Comparison of ENCODE assay signal across 8 cellular contexts in genomic region chr10:73263948-73264347, GRCh38. TPM values are rescaled to one million over a fixed set of nuclear protein-coding genes. Genes with fewer than 3 reads are reported as not detected.
DNase-seq lines count a peak whose midpoint lies in the region; ATAC-seq, FAIRE-seq and TF ChIP-seq lines count a peak whose summit lies in the region.

No MANE protein-coding gene starts in this region.

- H3K23ac ChIP-seq in mesenchymal stem cell (ENCODE audit: low read length in 2 of 2): no peak overlapping the region

- SMC1A ChIA-PET in GM12878 (lab: Charles Lee; ENCODE audit: uncharacterized antibody, unreplicated experiment): interaction anchor here (1.0 to 2.2 kb wide), 7 partner anchors 9 to 517 kb away, joined by 3 to 29 read pairs (median 4); no protein-coding TSS in a partner anchor

- H2AFZ ChIP-seq in GM12878 (ENCODE audit: control insufficient read depth, low read depth, low read length) (peak overlapping the region; percentile 59), mesenchymal stem cell (ENCODE audit: low read depth, low read length) (no peak overlapping the region)

- peaks cover 4% of the 10 kb centered on the region for H3K27me3 Mint-ChIP-seq in Caco-2 (ENCODE audit: insufficient read depth, unreplicated experiment)
- H3K27me3 Mint-ChIP-seq in activated T-cell treated with anti-CD3 and anti-CD28 coated beads, Interleukin-2, amount 50 U/mL, for 24 hours: no peaks in the 10 kb centered on the region
- H3K27me3 Mint-ChIP-seq in activated CD4-positive, alpha-beta T cell treated with anti-CD3 and anti-CD28 coated beads, Interleukin-2, amount 10 ng/mL, durations not matched to agents 24 days and 14 days: peaks cover 14% of the 10 kb centered on the region

- H3K4me2 ChIP-seq in GM12878 (ENCODE audit: control insufficient read depth, insufficient read depth) (no peak overlapping the region), mesenchymal stem cell (ENCODE audit: low read length, poor library complexity, severe bottlenecking) (no peak overlapping the region)

- no peaks in the 10 kb centered on the region for H3K79me1 ChIP-seq in mesenchymal stem cell (replicated peaks; ENCODE audit: low read length, poor library complexity, severe bottlenecking)

- H2BK5ac ChIP-seq in mesenchymal stem cell (ENCODE audit: low read depth, low read length, poor library complexity, severe bottlenecking): no peak overlapping the region

- RAD21 ChIA-PET in GM12878 (lab: Charles Lee; ENCODE audit: unreplicated experiment): interaction anchor here (0.7 to 2.2 kb wide), 2 partner anchors 362 to 380 kb away, joined by 3 to 14 read pairs; no protein-coding TSS in a partner anchor

- H3K4ac ChIP-seq in mesenchymal stem cell (ENCODE audit: low read depth in 1 of 2, low read length in 2 of 2): no peak overlapping the region

- no peaks in the 10 kb centered on the region for H3K4me1 Mint-ChIP-seq in Caco-2 (ENCODE audit: low read depth, unreplicated experiment)
- peaks cover 4% of the 10 kb centered on the region for H3K4me1 Mint-ChIP-seq in activated T-cell treated with anti-CD3 and anti-CD28 coated beads, Interleukin-2, amount 50 U/mL, for 24 hours (ENCODE audit: low read depth)
- H3K4me1 Mint-ChIP-seq in activated CD4-positive, alpha-beta T cell treated with anti-CD3 and anti-CD28 coated beads, Interleukin-2, amount 10 ng/mL, durations not matched to agents 24 days and 14 days: peaks cover 4% of the 10 kb centered on the region

- peak; percentile 75 for FAIRE-seq in GM12878 (lab: Jason Lieb, UNC)

- POLR2A ChIA-PET in Caco-2 (lab: Charles Lee): interaction anchor here (0.6 to 1.4 kb wide), 2 partner anchors 17 to 85 kb away, joined by 4 read pairs; partner anchors contain the start of gene DNAJC9
- POLR2A ChIA-PET in GM12878 (lab: Charles Lee): no interaction called here

- H2BK15ac ChIP-seq in mesenchymal stem cell (ENCODE audit: low read depth, poor library complexity, severe bottlenecking): no peak overlapping the region

- H3K36me3 ChIP-seq in Caco-2 (ENCODE audit: control insufficient read depth, insufficient read depth, low read length) (no peaks in the 10 kb centered on the region; the same call in 1 of the 2 replicates), GM12878 (ENCODE audit: control insufficient read depth in 2 of 2, insufficient read depth in 2 of 2, low read length in 1 of 2) (no peaks in the 10 kb centered on the region), mesenchymal stem cell (ENCODE audit: control insufficient read depth in 1 of 2, insufficient read depth in 2 of 2, low read depth in 1 of 2, low read length in 2 of 2) (no peaks in the 10 kb centered on the region)

- TF ChIP-seq EP300 in Ishikawa (IDR thresholded peaks at IDR 0.05; ENCODE audit: borderline replicate concordance): no peak
- TF ChIP-seq EP300 in GM12878 (IDR thresholded peaks at IDR 0.05; ENCODE audit: borderline replicate concordance in 1 of 2, control insufficient read depth in 1 of 2, low read depth in 2 of 2, low read length in 2 of 2): no peak

- in situ Hi-C loops in GM12878 (cut with MboI): no loop called here

- ATAC-seq in GM12878: peak; percentile 52; the same call in 2 of the 3 replicates

- no peak overlapping the region for H4K91ac ChIP-seq in mesenchymal stem cell (ENCODE audit: low read length)

- TF ChIP-seq CTCF in Caco-2 (IDR thresholded peaks at IDR 0.05; ENCODE audit: insufficient read depth in 1 of 2, low read depth in 1 of 2, low read length in 1 of 2, severe bottlenecking in 1 of 2, unreplicated experiment in 1 of 2): peak; percentile 56 to 77
- peak; percentile 46 to 52 (median 49); a peak in 5 of 6 replicates for TF ChIP-seq CTCF in GM12878 (IDR thresholded peaks at IDR 0.05 in 2 of 3, conservative IDR thresholded peaks at IDR 0.05 in 1 of 3; ENCODE audit: control insufficient read depth in 2 of 3, extremely low read depth in 1 of 3, insufficient read depth in 1 of 3, low read depth in 3 of 3, low read length in 3 of 3)

- H3K27me3 ChIP-seq in Caco-2 (replicated peaks; ENCODE audit: control insufficient read depth, insufficient read depth, low read length): no peaks in the 10 kb centered on the region
- no peaks in the 10 kb centered on the region for H3K27me3 ChIP-seq in GM12878 (replicated peaks in 1 of 2; ENCODE audit: control insufficient read depth in 2 of 2, insufficient read depth in 2 of 2, low read length in 1 of 2)
- no peaks in the 10 kb centered on the region for H3K27me3 ChIP-seq in mesenchymal stem cell (ENCODE audit: control insufficient read depth in 1 of 2, insufficient read depth in 1 of 2, low read length in 2 of 2)

- no peak for TF ChIP-seq POLR2A in GM12878 (IDR thresholded peaks at IDR 0.05; ENCODE audit: low read depth, low read length)

- H3K9me3 Mint-ChIP-seq in Caco-2 (ENCODE audit: unreplicated experiment): peaks cover 5% of the 10 kb centered on the region
- H3K9me3 Mint-ChIP-seq in activated T-cell treated with anti-CD3 and anti-CD28 coated beads, Interleukin-2, amount 50 U/mL, for 24 hours: no peaks in the 10 kb centered on the region
- H3K9me3 Mint-ChIP-seq in activated CD4-positive, alpha-beta T cell treated with anti-CD3 and anti-CD28 coated beads, Interleukin-2, amount 10 ng/mL, durations not matched to agents 24 days and 14 days: no peaks in the 10 kb centered on the region

- TF ChIP-seq RAD21 in Ishikawa (IDR thresholded peaks at IDR 0.05; ENCODE audit: low read depth) (peak; percentile 65), GM12878 (IDR thresholded peaks at IDR 0.05; ENCODE audit: insufficient read depth, low read depth, low read length) (peak; percentile 41)

- CTCF ChIA-PET in Caco-2 (lab: Charles Lee) (interaction anchor here (0.6 to 1.3 kb wide), 6 partner anchors 11 to 1418 kb away, joined by 3 to 8 read pairs (median 6); partner anchors contain the start of gene DNAJC9), GM12878 (lab: Yijun Ruan, JAX) (interaction anchor here (0.8 to 2.5 kb wide), 19 partner anchors 10 to 442 kb away, joined by 3 to 26 read pairs (median 4); partner anchors contain the start of genes CFAP70, MRPS16 and PPP3CB)

- no TSS peak for BruUV-seq in Caco-2 (replicated peaks; lab: Mats Ljungman, UMichigan)
- BruUV-seq in GM12878 (replicated peaks; lab: Mats Ljungman, UMichigan): no TSS peak

- H3K4me1 ChIP-seq in Caco-2: no peaks in the 10 kb centered on the region
- no peaks in the 10 kb centered on the region for H3K4me1 ChIP-seq in GM12878 (ENCODE audit: control insufficient read depth, insufficient read depth, low read length)
- no peaks in the 10 kb centered on the region for H3K4me1 ChIP-seq in mesenchymal stem cell (ENCODE audit: control insufficient read depth, insufficient read depth, low read depth, low read length)

- no peaks in the 10 kb centered on the region for H3K36me3 Mint-ChIP-seq in Caco-2 (ENCODE audit: insufficient read depth, unreplicated experiment)
- no peaks in the 10 kb centered on the region for H3K36me3 Mint-ChIP-seq in activated T-cell treated with anti-CD3 and anti-CD28 coated beads, Interleukin-2, amount 50 U/mL, for 24 hours (ENCODE audit: low read depth)
- H3K36me3 Mint-ChIP-seq in activated CD4-positive, alpha-beta T cell treated with anti-CD3 and anti-CD28 coated beads, Interleukin-2, amount 10 ng/mL, durations not matched to agents 24 days and 14 days (ENCODE audit: low read depth): no peaks in the 10 kb centered on the region

- H3K4me3 ChIP-seq in Caco-2 (ENCODE audit: low read depth, low read length): no peak overlapping the region
- no peak overlapping the region for H3K4me3 ChIP-seq in GM12878
- no peak overlapping the region for H3K4me3 ChIP-seq in mesenchymal stem cell (ENCODE audit: insufficient read depth in 1 of 2, low read depth in 1 of 2, low read length in 2 of 2)

- no peak overlapping the region for H3K27ac ChIP-seq in GM12878 (ENCODE audit: control insufficient read depth, insufficient read depth)
- H3K27ac ChIP-seq in mesenchymal stem cell (ENCODE audit: low read length, poor library complexity, severe bottlenecking): no peak overlapping the region

- DNase-seq in Caco-2 (peak in 1 of 2 experiments; percentile 22), GM12878 (ENCODE audit: low read depth, low spot score) (no peak), mesenchymal stem cell (peak; percentile 26), mesenteric fat pad (ENCODE audit: low spot score) (no peak), SKM-1 treated with dmso at 0.1 percent for 144 hours (lab: John Stamatoyannopoulos, UW; ENCODE audit: unreplicated experiment) (no peak)
- no peak for DNase-seq in activated T-cell treated with anti-CD3 and anti-CD28 coated beads, Interleukin-2, amount 50 U/mL, for 24 hours
- DNase-seq in activated CD4-positive, alpha-beta T cell treated with anti-CD3 and anti-CD28 coated beads, Interleukin-2, amount 10 ng/mL, durations not matched to agents 24 days and 14 days: no peak

- no peak overlapping the region for H3K9ac ChIP-seq in GM12878 (ENCODE audit: control insufficient read depth, insufficient read depth, low read length)
- peak overlapping the region; percentile 6 for H3K9ac ChIP-seq in mesenchymal stem cell (ENCODE audit: low read length)

- H3K4me3 Mint-ChIP-seq in Caco-2 (ENCODE audit: unreplicated experiment): no peak overlapping the region
- H3K4me3 Mint-ChIP-seq in activated T-cell treated with anti-CD3 and anti-CD28 coated beads, Interleukin-2, amount 50 U/mL, for 24 hours: no peak overlapping the region
- no peak overlapping the region for H3K4me3 Mint-ChIP-seq in activated CD4-positive, alpha-beta T cell treated with anti-CD3 and anti-CD28 coated beads, Interleukin-2, amount 10 ng/mL, durations not matched to agents 24 days and 14 days

- H3K14ac ChIP-seq in mesenchymal stem cell (ENCODE audit: low read length in 2 of 2): no peak overlapping the region

- intact Hi-C loops in Caco-2 (cut with micrococcal nuclease; ENCODE audit: unreplicated experiment) (loop anchor here (5.0 kb wide), 1 partner anchor 378 kb away; the partner anchor contains the start of gene MYOZ1), GM12878 (cut with micrococcal nuclease; ENCODE audit: unreplicated experiment) (loop anchor here (1.0 kb wide), 1 partner anchor 380 kb away; no protein-coding TSS in a partner anchor)
- intact Hi-C loops in activated CD4-positive, alpha-beta T cell treated with anti-CD3 and anti-CD28 coated beads, Interleukin-2, amount 10 ng/mL, durations not matched to agents 24 days and 14 days (cut with micrococcal nuclease): loop anchor here (5.0 kb wide), 1 partner anchor 378 kb away; the partner anchor contains the start of gene MYOZ1

- no peaks in the 10 kb centered on the region for H4K20me1 ChIP-seq in GM12878 (ENCODE audit: control insufficient read depth, insufficient read depth)

- no peak overlapping the region for H3K27ac Mint-ChIP-seq in Caco-2 (ENCODE audit: unreplicated experiment)
- H3K27ac Mint-ChIP-seq in activated T-cell treated with anti-CD3 and anti-CD28 coated beads, Interleukin-2, amount 50 U/mL, for 24 hours: no peak overlapping the region
- no peak overlapping the region for H3K27ac Mint-ChIP-seq in activated CD4-positive, alpha-beta T cell treated with anti-CD3 and anti-CD28 coated beads, Interleukin-2, amount 10 ng/mL, durations not matched to agents 24 days and 14 days

- no peaks in the 10 kb centered on the region for H3K79me2 ChIP-seq in GM12878 (ENCODE audit: control insufficient read depth, insufficient read depth, low read length)

- H2BK120ac ChIP-seq in mesenchymal stem cell (ENCODE audit: low read depth, low read length): no peak overlapping the region

- no peak overlapping the region for H2BK12ac ChIP-seq in mesenchymal stem cell (ENCODE audit: low read length in 2 of 2)

- H3K9me3 ChIP-seq in Caco-2 (peaks cover 7% of the 10 kb centered on the region), GM12878 (replicated peaks; ENCODE audit: control insufficient read depth, insufficient read depth, low read length) (no peaks in the 10 kb centered on the region; the same call in 2 of the 3 replicates), mesenchymal stem cell (ENCODE audit: control insufficient read depth, low read length) (no peaks in the 10 kb centered on the region)

- H3K18ac ChIP-seq in mesenchymal stem cell (ENCODE audit: low read depth in 1 of 2, low read length in 2 of 2): no peak overlapping the region

- no peak overlapping the region for H2AK5ac ChIP-seq in mesenchymal stem cell (ENCODE audit: low read length, severe bottlenecking)

- no peak overlapping the region for H4K8ac ChIP-seq in mesenchymal stem cell (ENCODE audit: low read length)

RNA-seq across cellular contexts. Expression of gene MRPS16, which starts 11.5 kb away (rescaled TPM):
- total RNA-seq in Caco-2 (2022) (191 and 194 TPM in 2 replicates), GM12878 (2014; rRNA removed) (107 and 111 TPM in 2 replicates), GM12878 (2014; rRNA removed; fragmentation: Illumina TruSeq; extraction: Trizol) (87.6 and 93.9 TPM in 2 replicates), GM12878 (2021) (160 and 170 TPM in 2 replicates), mesenteric fat pad (91.7 TPM)
- total RNA-seq in GM12878 (2013; cell fraction: nucleolus; rRNA removed): 50.5 and 55.1 TPM in 2 replicates
- 24.7 TPM for polyA plus RNA-seq in GM12878 (2011; ENCODE audit: low read depth)
- polyA plus RNA-seq in GM12878 (2011; rRNA removed) (86.2 and 86.9 TPM in 2 replicates), GM12878 (2014; fragmentation: Illumina TruSeq; extraction: Trizol) (69.4 and 75.3 TPM in 2 replicates), GM12878 (2014; fragmentation: Nextera tagmentation; extraction: Ambion mirVana) (10 to 100 TPM; 43.4 to 98.5 TPM), GM12878 (2014; rRNA removed) (122 and 133 TPM in 2 replicates), GM12878 (2016; fragmentation: Nextera tagmentation; extraction: Ambion mirVana) (100 to 1,000 TPM; 269 to 285 TPM)
- polyA plus RNA-seq in GM12878 (2011; cell fraction: cytosol; rRNA removed): 124 and 128 TPM in 2 replicates
- polyA plus RNA-seq in GM12878 (2011; cell fraction: nucleus; rRNA removed): 48.8 and 52.3 TPM in 2 replicates
- 57.0 and 76.9 TPM in 2 replicates for polyA plus RNA-seq in GM12878 (2012)
- 53.6 and 69.3 TPM in 2 replicates for polyA minus RNA-seq in GM12878 (2011; rRNA and poly(A)+ RNA removed)
- 29.8 and 34.7 TPM in 2 replicates for polyA minus RNA-seq in GM12878 (2011; cell fraction: cytosol; rRNA and poly(A)+ RNA removed)
- polyA minus RNA-seq in GM12878 (2011; cell fraction: nucleus; rRNA and poly(A)+ RNA removed): 20.6 and 31.1 TPM in 2 replicates
- 64.8 TPM for polyA plus RNA-seq in mesenchymal stem cell (2013, experiment 1 of 2)
- 68.9 TPM for polyA plus RNA-seq in mesenchymal stem cell (2013, experiment 2 of 2)
- 164 TPM in 2 replicates for total RNA-seq in activated CD4-positive, alpha-beta T cell treated with anti-CD3 and anti-CD28 coated beads, Interleukin-2, amount 10 ng/mL, durations not matched to agents 24 days and 14 days

RNA-seq across cellular contexts. Expression of gene DNAJC9, which starts 16.9 kb away (rescaled TPM):
- 64.4 and 65.2 TPM in 2 replicates for total RNA-seq in Caco-2 (2022)
- 83.2 and 90.8 TPM in 2 replicates for total RNA-seq in GM12878 (2013; cell fraction: nucleolus; rRNA removed)
- total RNA-seq in GM12878 (2014; rRNA removed): 50.2 and 51.5 TPM in 2 replicates
- total RNA-seq in GM12878 (2014; rRNA removed; fragmentation: Illumina TruSeq; extraction: Trizol): 46.3 and 51.2 TPM in 2 replicates
- total RNA-seq in GM12878 (2021): 38.4 and 41.6 TPM in 2 replicates
- 20.1 TPM for polyA plus RNA-seq in GM12878 (2011; ENCODE audit: low read depth)
- polyA plus RNA-seq in GM12878 (2011; rRNA removed): 33.6 and 40.6 TPM in 2 replicates
- polyA plus RNA-seq in GM12878 (2011; cell fraction: cytosol; rRNA removed): 26.8 and 28.1 TPM in 2 replicates
- 34.6 and 42.4 TPM in 2 replicates for polyA plus RNA-seq in GM12878 (2011; cell fraction: nucleus; rRNA removed)
- 16.9 and 21.9 TPM in 2 replicates for polyA plus RNA-seq in GM12878 (2012)
- 42.0 and 43.6 TPM in 2 replicates for polyA plus RNA-seq in GM12878 (2014; fragmentation: Illumina TruSeq; extraction: Trizol)
- polyA plus RNA-seq in GM12878 (2014; fragmentation: Nextera tagmentation; extraction: Ambion mirVana): 10 to 100 TPM; 15.0 to 16.0 TPM
- polyA plus RNA-seq in GM12878 (2014; rRNA removed): 35.7 and 38.2 TPM in 2 replicates
- polyA plus RNA-seq in GM12878 (2016; fragmentation: Nextera tagmentation; extraction: Ambion mirVana): 10 to 100 TPM; 71.9 to 72.9 TPM
- polyA minus RNA-seq in GM12878 (2011; rRNA and poly(A)+ RNA removed): 26.4 and 37.1 TPM in 2 replicates
- polyA minus RNA-seq in GM12878 (2011; cell fraction: cytosol; rRNA and poly(A)+ RNA removed): 9.8 and 12.8 TPM in 2 replicates
- polyA minus RNA-seq in GM12878 (2011; cell fraction: nucleus; rRNA and poly(A)+ RNA removed): 20.8 and 35.8 TPM in 2 replicates
- 13.3 TPM for polyA plus RNA-seq in mesenchymal stem cell (2013, experiment 1 of 2)
- 13.1 TPM for polyA plus RNA-seq in mesenchymal stem cell (2013, experiment 2 of 2)
- total RNA-seq in mesenteric fat pad: 6.5 TPM
- total RNA-seq in activated CD4-positive, alpha-beta T cell treated with anti-CD3 and anti-CD28 coated beads, Interleukin-2, amount 10 ng/mL, durations not matched to agents 24 days and 14 days: 54.2 and 56.6 TPM in 2 replicates
